15 cellular contexts compared by ENCODE assay signal in the genomic region with DNA sequence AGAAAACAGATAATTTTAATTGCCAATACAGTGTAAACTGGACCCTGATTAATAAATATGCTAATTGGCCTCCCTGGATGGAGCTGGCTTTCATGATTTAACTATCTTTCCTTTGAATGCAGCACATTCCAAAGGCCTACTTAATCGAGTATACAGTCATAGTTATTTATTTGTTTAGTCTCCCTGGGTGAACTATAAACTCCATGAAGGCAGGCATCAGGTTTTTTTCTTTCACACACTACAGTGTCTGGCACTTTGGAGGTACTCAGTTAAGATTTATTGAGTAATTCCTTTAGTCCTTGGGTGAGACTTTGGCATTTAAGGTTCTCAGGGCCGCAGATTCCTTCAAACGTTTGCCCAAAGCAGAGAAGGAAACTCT. TPM values are rescaled to one million over a fixed set of nuclear protein-coding genes. Genes with fewer than 3 reads are reported as not detected.
DNase-seq lines count a peak whose midpoint lies in the region; ATAC-seq and TF ChIP-seq lines count a peak whose summit lies in the region.
"Had no signal": no experiment of that assay in that cellular context is flagged by ENCODE, and none has a peak within 500 bp of the region (broad histone marks: within the 10 kb centered on the region; RNA-seq: fewer than 3 reads in every experiment).

No MANE protein-coding gene starts in this region.

- H3K27ac ChIP-seq in heart right ventricle = peak overlapping the region; percentile 68 to 91 (median 82)
- peak overlapping the region; percentile 84 for H3K27ac ChIP-seq in right cardiac atrium (ENCODE audit: low read length)
- H3K27ac ChIP-seq in prostate gland = peak overlapping the region; percentile 57 to 66
- peak overlapping the region; percentile 95 to 96 for H3K27ac ChIP-seq in aorta (ENCODE audit: low read depth in 1 of 2, low read length in 2 of 2)

- TF ChIP-seq POLR2A in prostate gland (IDR thresholded peaks at IDR 0.05) (no peak), lower leg skin (IDR thresholded peaks at IDR 0.05) (no peak)

- 29 to 43% methylated on average over 3 of the region's 3 CpGs for WGBS in heart right ventricle, 2 donors
- WGBS in right cardiac atrium = 27% methylated on average over 3 of the region's 3 CpGs
- 26% methylated on average over 3 of the region's 3 CpGs for WGBS in prostate gland
- 1 to 5% methylated on average over 3 of the region's 3 CpGs for WGBS in aorta, 2 donors
- WGBS in lower leg skin, 2 donors = 28 to 32% methylated on average over 3 of the region's 3 CpGs

- H3K4me3 Mint-ChIP-seq in natural killer cell treated with Interleukin-12 subunit alpha and Interleukin-12 subunit beta and Interleukin-15 and Interleukin-18, amount 100 ng/mL, for 72 hours = no peak overlapping the region
- H3K4me3 Mint-ChIP-seq: activated naive CD4-positive, alpha-beta T cell treated with anti-CD3 and anti-CD28 coated beads, Interleukin-2, amount 10 ng/mL, durations not matched to agents 7 days and 5 days; naive thymus-derived CD8-positive, alpha-beta T cell; stimulated activated memory B cell treated with anti-CD40 and anti-IgM and Interleukin-4, amounts not matched to agents 10 μg/mL and 1 μg/mL and 100 μg/mL, for 72 hours had no signal

- H3K4me1 ChIP-seq in heart right ventricle (peaks cover 3 to 80% (median 34%) of the 10 kb centered on the region in 9 donors), right cardiac atrium (ENCODE audit: control insufficient read depth, insufficient read depth, low read length) (peaks cover 8% of the 10 kb centered on the region), prostate gland (replicated peaks) (no peaks in the 10 kb centered on the region), aorta (ENCODE audit: control insufficient read depth in 1 of 2, insufficient read depth in 2 of 2, low read length in 2 of 2) (peaks cover 4 to 10% of the 10 kb centered on the region in 2 donors)

- H3K27me3 Mint-ChIP-seq in natural killer cell treated with Interleukin-12 subunit alpha and Interleukin-12 subunit beta and Interleukin-15 and Interleukin-18, amount 100 ng/mL, for 72 hours = peaks cover 0 to 8% of the 10 kb centered on the region in 2 donors
- H3K27me3 Mint-ChIP-seq: activated naive CD4-positive, alpha-beta T cell treated with anti-CD3 and anti-CD28 coated beads, Interleukin-2, amount 10 ng/mL, durations not matched to agents 7 days and 5 days had no signal

- no peak overlapping the region for H3K27ac Mint-ChIP-seq in natural killer cell treated with Interleukin-12 subunit alpha and Interleukin-12 subunit beta and Interleukin-15 and Interleukin-18, amount 100 ng/mL, for 72 hours
- H3K27ac Mint-ChIP-seq: activated naive CD4-positive, alpha-beta T cell treated with anti-CD3 and anti-CD28 coated beads, Interleukin-2, amount 10 ng/mL, durations not matched to agents 7 days and 5 days; naive thymus-derived CD8-positive, alpha-beta T cell; stimulated activated memory B cell treated with anti-CD40 and anti-IgM and Interleukin-4, amounts not matched to agents 10 μg/mL and 1 μg/mL and 100 μg/mL, for 72 hours had no signal

- TF ChIP-seq CTCF in heart right ventricle (IDR thresholded peaks at IDR 0.05) = no peak
- TF ChIP-seq CTCF in prostate gland (IDR thresholded peaks at IDR 0.05) = no peak
- no peak for TF ChIP-seq CTCF in lower leg skin (IDR thresholded peaks at IDR 0.05)

- H3K36me3 ChIP-seq in heart right ventricle (peaks cover 0 to 4% (median 0%) of the 10 kb centered on the region in 9 donors), prostate gland (no peaks in the 10 kb centered on the region), aorta (ENCODE audit: control insufficient read depth in 1 of 2, insufficient read depth in 2 of 2, low read length in 1 of 2) (no peaks in the 10 kb centered on the region)

- no peaks in the 10 kb centered on the region for H3K9me3 ChIP-seq in heart right ventricle
- no peaks in the 10 kb centered on the region for H3K9me3 ChIP-seq in right cardiac atrium (ENCODE audit: control insufficient read depth, low read length)
- H3K9me3 ChIP-seq in prostate gland = no peaks in the 10 kb centered on the region
- no peaks in the 10 kb centered on the region for H3K9me3 ChIP-seq in aorta (ENCODE audit: control insufficient read depth, low read length)

- no peaks in the 10 kb centered on the region for H3K36me3 Mint-ChIP-seq in natural killer cell treated with Interleukin-12 subunit alpha and Interleukin-12 subunit beta and Interleukin-15 and Interleukin-18, amount 100 ng/mL, for 72 hours
- H3K36me3 Mint-ChIP-seq: activated naive CD4-positive, alpha-beta T cell treated with anti-CD3 and anti-CD28 coated beads, Interleukin-2, amount 10 ng/mL, durations not matched to agents 7 days and 5 days; naive thymus-derived CD8-positive, alpha-beta T cell; stimulated activated memory B cell treated with anti-CD40 and anti-IgM and Interleukin-4, amounts not matched to agents 10 μg/mL and 1 μg/mL and 100 μg/mL, for 72 hours had no signal

- DNase-seq in heart right ventricle = no peak
- DNase-seq in left ventricle myocardium superior = no peak
- DNase-seq in right cardiac atrium = no peak
- no peak for DNase-seq in prostate gland (ENCODE audit: low spot score)
- no peak for DNase-seq in aorta
- no peak for DNase-seq in lower leg skin (ENCODE audit: low spot score in 2 of 2)
- DNase-seq in globus pallidus (ENCODE audit: low spot score) = no peak
- DNase-seq in natural killer cell treated with Interleukin-12 subunit alpha and Interleukin-12 subunit beta and Interleukin-15 and Interleukin-18, amount 100 ng/mL, for 72 hours (ENCODE audit: low spot score) = no peak
- DNase-seq: activated CD8-positive, alpha-beta memory T cell treated with anti-CD3 and anti-CD28 coated beads for 24 hours; activated naive CD4-positive, alpha-beta T cell treated with anti-CD3 and anti-CD28 coated beads, Interleukin-2, amount 10 ng/mL, durations not matched to agents 7 days and 5 days; H7; naive thymus-derived CD8-positive, alpha-beta T cell; NCI-H1694; stimulated activated CD4-positive, alpha-beta T cell treated with anti-CD3 and anti-CD28 coated beads, Interleukin-2, amount 100 ng/mL, for 24 hours had no signal

- peak overlapping the region in 1 of 10 donors; percentile 32 for H3K4me3 ChIP-seq in heart right ventricle
- no peak overlapping the region for H3K4me3 ChIP-seq in right cardiac atrium (ENCODE audit: low read length)
- no peak overlapping the region for H3K4me3 ChIP-seq in prostate gland
- no peak overlapping the region for H3K4me3 ChIP-seq in aorta (ENCODE audit: low read length in 2 of 2)
- H3K4me3 ChIP-seq in lower leg skin (ENCODE audit: low read depth, poor library complexity, severe bottlenecking) = no peak overlapping the region

- H3K9me3 Mint-ChIP-seq in natural killer cell treated with Interleukin-12 subunit alpha and Interleukin-12 subunit beta and Interleukin-15 and Interleukin-18, amount 100 ng/mL, for 72 hours = no peaks in the 10 kb centered on the region
- H3K9me3 Mint-ChIP-seq: activated naive CD4-positive, alpha-beta T cell treated with anti-CD3 and anti-CD28 coated beads, Interleukin-2, amount 10 ng/mL, durations not matched to agents 7 days and 5 days; naive thymus-derived CD8-positive, alpha-beta T cell; stimulated activated memory B cell treated with anti-CD40 and anti-IgM and Interleukin-4, amounts not matched to agents 10 μg/mL and 1 μg/mL and 100 μg/mL, for 72 hours had no signal

- ATAC-seq in heart right ventricle (peak in 1 of 8 donors; percentile 2), left ventricle myocardium superior (no peak), right cardiac atrium (no peak), aorta (ENCODE audit: low FRiP score) (no peak)
- ATAC-seq in natural killer cell treated with Interleukin-12 subunit alpha and Interleukin-12 subunit beta and Interleukin-15 and Interleukin-18, amount 100 ng/mL, for 72 hours = no peak
- ATAC-seq: naive thymus-derived CD8-positive, alpha-beta T cell; stimulated activated memory B cell treated with anti-CD40 and anti-IgM and Interleukin-4, amounts not matched to agents 10 μg/mL and 1 μg/mL and 100 μg/mL, for 72 hours had no signal

- intact Hi-C loops in heart right ventricle (cut with DNase I) = loop anchor here in 2 of 10 donors (2.0 to 5.0 kb wide), 2 partner anchors 28 to 42 kb away; no protein-coding TSS in a partner anchor
- intact Hi-C loops in left ventricle myocardium superior (cut with micrococcal nuclease) = no loop called here
- intact Hi-C loops in right cardiac atrium (cut with DNase I) = loop anchor here in 1 of 4 donors (2.0 kb wide), 1 partner anchor 20 kb away; a partner anchor contains a TSS
- intact Hi-C loops in prostate gland (cut with DNase I) = no loop called here
- intact Hi-C loops in aorta (cut with DNase I) = loop anchor here in 1 of 2 donors (2.0 kb wide), 1 partner anchor 16 kb away; no protein-coding TSS in a partner anchor
- intact Hi-C loops in lower leg skin (cut with DNase I; ENCODE audit: low total_unique reads) = no loop called here

- H3K27me3 ChIP-seq in heart right ventricle (no peaks in the 10 kb centered on the region), right cardiac atrium (ENCODE audit: control insufficient read depth, insufficient read depth) (no peaks in the 10 kb centered on the region), prostate gland (replicated peaks; ENCODE audit: insufficient read depth) (no peaks in the 10 kb centered on the region), aorta (ENCODE audit: control insufficient read depth in 1 of 2, insufficient read depth in 2 of 2, low read length in 1 of 2) (no peaks in the 10 kb centered on the region)

- H3K4me1 Mint-ChIP-seq in natural killer cell treated with Interleukin-12 subunit alpha and Interleukin-12 subunit beta and Interleukin-15 and Interleukin-18, amount 100 ng/mL, for 72 hours (ENCODE audit: low read depth in 2 of 2) = peaks cover 0 to 12% of the 10 kb centered on the region in 2 donors
- H3K4me1 Mint-ChIP-seq: activated naive CD4-positive, alpha-beta T cell treated with anti-CD3 and anti-CD28 coated beads, Interleukin-2, amount 10 ng/mL, durations not matched to agents 7 days and 5 days; naive thymus-derived CD8-positive, alpha-beta T cell; stimulated activated memory B cell treated with anti-CD40 and anti-IgM and Interleukin-4, amounts not matched to agents 10 μg/mL and 1 μg/mL and 100 μg/mL, for 72 hours had no signal

RNA-seq across cellular contexts. Expression of a gene that starts 20.4 kb away (rescaled TPM):
- total RNA-seq in heart right ventricle (10 to 100 TPM; 22.1 to 34.9 (median 28.2) TPM), left ventricle myocardium superior (30.3 TPM), right cardiac atrium (10 to 100 TPM; 30.7 to 41.4 (median 35.5) TPM), prostate gland (10 to 100 TPM; 13.6 to 33.1 TPM), aorta (100 to 1,000 TPM in 1 of 2 donors, 10 to 100 TPM in 1; 65.8 to 112 TPM), lower leg skin (10 to 100 TPM; 18.5 to 32.0 (median 30.1) TPM)
- polyA plus RNA-seq in heart right ventricle (10 to 100 TPM; 22.5 to 32.7 TPM), right cardiac atrium (23.6 TPM), aorta (10 to 100 TPM; 11.0 to 58.3 TPM)
- 1 to 10 TPM; 5.6 to 8.3 TPM for total RNA-seq in natural killer cell treated with Interleukin-12 subunit alpha and Interleukin-12 subunit beta and Interleukin-15 and Interleukin-18, amount 100 ng/mL, for 72 hours
